In the genomic region with DNA sequence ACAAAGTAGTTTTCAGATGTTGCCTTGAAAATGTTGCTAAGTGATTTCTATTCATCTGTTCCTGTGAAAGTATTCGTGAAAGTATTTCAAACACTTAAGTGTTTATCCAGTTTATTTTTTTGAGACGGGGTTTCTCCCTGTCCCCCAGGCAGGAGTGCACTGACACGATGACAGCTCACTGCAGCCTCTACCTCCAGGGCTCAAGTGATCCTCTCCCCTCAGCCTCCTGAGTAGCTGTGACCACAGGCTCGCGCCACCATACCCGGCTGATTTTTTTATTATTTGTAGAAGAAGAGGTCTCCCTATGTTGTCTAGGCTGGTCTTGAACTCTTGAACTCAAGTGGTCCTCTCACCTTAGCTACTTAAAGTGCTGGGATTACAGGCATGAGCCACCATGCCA, we compare ENCODE assay signal across 9 cellular contexts. TPM values are rescaled to one million over a fixed set of nuclear protein-coding genes. Genes with fewer than 3 reads are reported as not detected.
DNase-seq lines count a peak whose midpoint lies in the region; ATAC-seq and TF ChIP-seq lines count a peak whose summit lies in the region.
"Had no signal": no experiment of that assay in that cellular context is flagged by ENCODE, and none has a peak within 500 bp of the region (broad histone marks: within the 10 kb centered on the region; RNA-seq: fewer than 3 reads in every experiment).

No MANE protein-coding gene starts in this region.

- POLR2A ChIA-PET in HCT116 (lab: Charles Lee): interaction anchor here (0.7 kb wide), 1 partner anchor 71 kb away, joined by 3 read pairs; no protein-coding TSS in a partner anchor

- no peaks in the 10 kb centered on the region for H4K20me1 ChIP-seq in HCT116 (ENCODE audit: insufficient read depth)

- no TSS peak for BruUV-seq in HCT116 (replicated peaks; lab: Mats Ljungman, UMichigan)

- H3K4me3 ChIP-seq in HCT116 (replicated peaks in 1 of 2; ENCODE audit: low read depth in 1 of 2, low read length in 2 of 2) (peak overlapping the region in 1 of 2 experiments; percentile 87; a peak in 3 of 4 replicates), SK-N-MC (peak overlapping the region; percentile 84), esophagus squamous epithelium (peak overlapping the region in 3 of 4 donors; percentile 84 to 97 (median 88)), sigmoid colon (peak overlapping the region in 3 of 4 donors; percentile 63 to 96 (median 65))

- TF ChIP-seq RAD21 in HCT116 (IDR thresholded peaks at IDR 0.05; ENCODE audit: low read depth): no peak

- TF ChIP-seq EP300 in sigmoid colon (IDR thresholded peaks at IDR 0.05): no peak

- no peaks in the 10 kb centered on the region for H3K36me3 ChIP-seq in HCT116 (ENCODE audit: control insufficient read depth in 1 of 2, insufficient read depth in 2 of 2, low read length in 2 of 2)
- H3K36me3 ChIP-seq in SK-N-MC (ENCODE audit: insufficient read depth, low read length): peaks cover 3% of the 10 kb centered on the region; the same call in 1 of the 2 replicates
- peaks cover 0 to 4% (median 0%) of the 10 kb centered on the region in 3 donors for H3K36me3 ChIP-seq in esophagus squamous epithelium
- H3K36me3 ChIP-seq in sigmoid colon: no peaks in the 10 kb centered on the region

- peak overlapping the region; percentile 78 for H3K4me2 ChIP-seq in HCT116 (ENCODE audit: low read length)

- H3K9ac ChIP-seq in HCT116 (ENCODE audit: low read length) (no peak overlapping the region), SK-N-MC (ENCODE audit: insufficient read length) (peak overlapping the region; percentile 93)

- TF ChIP-seq POLR2A in HCT116 (IDR thresholded peaks at IDR 0.05; ENCODE audit: borderline replicate concordance, extremely low read depth, insufficient read depth, insufficient read length): no peak
- no peak for TF ChIP-seq POLR2A in esophagus squamous epithelium (IDR thresholded peaks at IDR 0.05)
- no peak for TF ChIP-seq POLR2A in sigmoid colon (IDR thresholded peaks at IDR 0.05)

- H3K9me2 ChIP-seq in HCT116 (ENCODE audit: insufficient read depth): no peaks in the 10 kb centered on the region

- RAD21 ChIA-PET in HCT116 (lab: Charles Lee; ENCODE audit: low non-redundant PET in 1 of 2, low total read pairs in 2 of 2, uncharacterized antibody in 2 of 2, unreplicated experiment in 2 of 2): no interaction called here

- no peak overlapping the region for H2AFZ ChIP-seq in HCT116 (ENCODE audit: low read depth, low read length, poor library complexity, severe bottlenecking)

- peaks cover 8 to 14% of the 10 kb centered on the region in 2 experiments; a peak in 3 of 4 replicates for H3K4me1 ChIP-seq in HCT116 (ENCODE audit: control insufficient read depth in 1 of 2, insufficient read depth in 2 of 2, low read length in 2 of 2)
- H3K4me1 ChIP-seq in esophagus squamous epithelium: peaks cover 0 to 52% (median 11%) of the 10 kb centered on the region in 3 donors
- H3K4me1 ChIP-seq in sigmoid colon: peaks cover 0 to 60% (median 46%) of the 10 kb centered on the region in 4 donors

- H3K9me3 ChIP-seq in HCT116 (ENCODE audit: control insufficient read depth in 1 of 2, insufficient read depth in 1 of 2, low read depth in 1 of 2, low read length in 2 of 2): no peaks in the 10 kb centered on the region
- H3K9me3 ChIP-seq in SK-N-MC (ENCODE audit: low read depth, low read length): no peaks in the 10 kb centered on the region
- no peaks in the 10 kb centered on the region for H3K9me3 ChIP-seq in esophagus squamous epithelium
- no peaks in the 10 kb centered on the region for H3K9me3 ChIP-seq in sigmoid colon

- DNase-seq in HCT116 (ENCODE audit: low read depth, low spot score): no peak
- no peak for DNase-seq in SK-N-MC (ENCODE audit: low read depth, low spot score)
- DNase-seq in esophagus squamous epithelium (lab: John Stamatoyannopoulos, UW): no peak
- DNase-seq in sigmoid colon: no peak
- DNase-seq in dedifferentiated amniotic fluid mesenchymal stem cell (ENCODE audit: extremely low spot score): no peak
- DNase-seq in hypothalamus (lab: John Stamatoyannopoulos, UW): no peak
- DNase-seq in head of caudate nucleus: no peak
- no peak for DNase-seq in NCI-H1694 (lab: John Stamatoyannopoulos, UW)
- DNase-seq: NCI-H2081 had no signal

- H3K27ac ChIP-seq in HCT116 (ENCODE audit: low read depth, low read length) (no peak overlapping the region), SK-N-MC (no peak overlapping the region), esophagus squamous epithelium (peak overlapping the region in 3 of 4 donors; percentile 95 to 99 (median 98)), sigmoid colon (peak overlapping the region; percentile 91 to 98 (median 96))

- no peak for ATAC-seq in HCT116

- H3K27me3 ChIP-seq in HCT116 (ENCODE audit: insufficient read depth, low read length): no peaks in the 10 kb centered on the region
- H3K27me3 ChIP-seq in esophagus squamous epithelium: no peaks in the 10 kb centered on the region
- no peaks in the 10 kb centered on the region for H3K27me3 ChIP-seq in sigmoid colon

- H3K79me2 ChIP-seq in HCT116 (ENCODE audit: insufficient read depth, low read length): peaks cover 60% of the 10 kb centered on the region

- CTCF ChIA-PET in HCT116 (lab: Charles Lee): interaction anchor here (1.2 kb wide), 1 partner anchor 25 kb away, joined by 3 read pairs; no protein-coding TSS in a partner anchor

- TF ChIP-seq CTCF in HCT116 (IDR thresholded peaks at IDR 0.05 in 2 of 3, conservative IDR thresholded peaks at IDR 0.05 in 1 of 3; ENCODE audit: borderline replicate concordance in 1 of 3, insufficient read depth in 1 of 3, low read depth in 2 of 3, low read length in 2 of 3) (no peak), esophagus squamous epithelium (IDR thresholded peaks at IDR 0.05) (no peak), sigmoid colon (IDR thresholded peaks at IDR 0.05) (no peak)

- 64 to 69% methylated on average over 6 of the region's 6 CpGs for WGBS in esophagus squamous epithelium, 2 donors
- 86 to 91% methylated on average over 6 of the region's 6 CpGs for WGBS in sigmoid colon, 2 donors

- intact Hi-C loops in HCT116 (cut with micrococcal nuclease): loop anchor here (2.0 kb wide), 1 partner anchor 113 kb away; a partner anchor contains a TSS
- intact Hi-C loops in esophagus squamous epithelium (cut with DNase I): no loop called here
- intact Hi-C loops in sigmoid colon (cut with DNase I): no loop called here
- intact Hi-C loops in head of caudate nucleus (cut with DNase I): loop anchor here (2.0 kb wide), 1 partner anchor 207 kb away; a partner anchor contains a TSS

TF ChIP-seq in HCT116, 20 proteins besides CTCF, POLR2A, EP300 and RAD21:
- TF ChIP-seq ELF1 (IDR thresholded peaks at IDR 0.05; ENCODE audit: borderline replicate concordance, low read depth): no peak
- TF ChIP-seq ZNF274 (IDR thresholded peaks at IDR 0.05; ENCODE audit: low read depth, low read length): no peak
- TF ChIP-seq CEBPB (IDR thresholded peaks at IDR 0.05; ENCODE audit: low read depth): no peak
- TF ChIP-seq CBX3 (IDR thresholded peaks at IDR 0.05; ENCODE audit: low read depth): no peak
- TF ChIP-seq EZH2phosphoT487 (IDR thresholded peaks at IDR 0.05; ENCODE audit: borderline replicate concordance): no peak
- TF ChIP-seq EGR1 (IDR thresholded peaks at IDR 0.05; ENCODE audit: low read depth): no peak
- TF ChIP-seq, protein P1, sequence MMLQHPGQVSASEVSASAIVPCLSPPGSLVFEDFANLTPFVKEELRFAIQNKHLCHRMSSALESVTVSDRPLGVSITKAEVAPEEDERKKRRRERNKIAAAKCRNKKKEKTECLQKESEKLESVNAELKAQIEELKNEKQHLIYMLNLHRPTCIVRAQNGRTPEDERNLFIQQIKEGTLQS (IDR thresholded peaks at IDR 0.05): no peak
- no peak for TF ChIP-seq ZFX (IDR thresholded peaks at IDR 0.05)
- TF ChIP-seq, protein P2, sequence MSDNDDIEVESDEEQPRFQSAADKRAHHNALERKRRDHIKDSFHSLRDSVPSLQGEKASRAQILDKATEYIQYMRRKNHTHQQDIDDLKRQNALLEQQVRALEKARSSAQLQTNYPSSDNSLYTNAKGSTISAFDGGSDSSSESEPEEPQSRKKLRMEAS (IDR thresholded peaks at IDR 0.05): no peak
- TF ChIP-seq SIN3A (IDR thresholded peaks at IDR 0.05; ENCODE audit: low read depth): no peak
- TF ChIP-seq, protein P3, sequence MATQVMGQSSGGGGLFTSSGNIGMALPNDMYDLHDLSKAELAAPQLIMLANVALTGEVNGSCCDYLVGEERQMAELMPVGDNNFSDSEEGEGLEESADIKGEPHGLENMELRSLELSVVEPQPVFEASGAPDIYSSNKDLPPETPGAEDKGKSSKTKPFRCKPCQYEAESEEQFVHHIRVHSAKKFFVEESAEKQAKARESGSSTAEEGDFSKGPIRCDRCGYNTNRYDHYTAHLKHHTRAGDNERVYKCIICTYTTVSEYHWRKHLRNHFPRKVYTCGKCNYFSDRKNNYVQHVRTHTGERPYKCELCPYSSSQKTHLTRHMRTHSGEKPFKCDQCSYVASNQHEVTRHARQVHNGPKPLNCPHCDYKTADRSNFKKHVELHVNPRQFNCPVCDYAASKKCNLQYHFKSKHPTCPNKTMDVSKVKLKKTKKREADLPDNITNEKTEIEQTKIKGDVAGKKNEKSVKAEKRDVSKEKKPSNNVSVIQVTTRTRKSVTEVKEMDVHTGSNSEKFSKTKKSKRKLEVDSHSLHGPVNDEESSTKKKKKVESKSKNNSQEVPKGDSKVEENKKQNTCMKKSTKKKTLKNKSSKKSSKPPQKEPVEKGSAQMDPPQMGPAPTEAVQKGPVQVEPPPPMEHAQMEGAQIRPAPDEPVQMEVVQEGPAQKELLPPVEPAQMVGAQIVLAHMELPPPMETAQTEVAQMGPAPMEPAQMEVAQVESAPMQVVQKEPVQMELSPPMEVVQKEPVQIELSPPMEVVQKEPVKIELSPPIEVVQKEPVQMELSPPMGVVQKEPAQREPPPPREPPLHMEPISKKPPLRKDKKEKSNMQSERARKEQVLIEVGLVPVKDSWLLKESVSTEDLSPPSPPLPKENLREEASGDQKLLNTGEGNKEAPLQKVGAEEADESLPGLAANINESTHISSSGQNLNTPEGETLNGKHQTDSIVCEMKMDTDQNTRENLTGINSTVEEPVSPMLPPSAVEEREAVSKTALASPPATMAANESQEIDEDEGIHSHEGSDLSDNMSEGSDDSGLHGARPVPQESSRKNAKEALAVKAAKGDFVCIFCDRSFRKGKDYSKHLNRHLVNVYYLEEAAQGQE (IDR thresholded peaks at IDR 0.05; ENCODE audit: low read depth): no peak
- no peak for TF ChIP-seq YY1 (IDR thresholded peaks at IDR 0.05; ENCODE audit: extremely low read depth, insufficient replicate concordance, low read depth, low read length)

RNA-seq across cellular contexts. Expression of a gene that starts 1.7 kb away (rescaled TPM):
- 25.3 TPM for total RNA-seq in HCT116 (2021; ENCODE audit: unreplicated experiment)
- polyA plus RNA-seq in HCT116 (2012): 18.0 and 21.3 TPM in 2 replicates
- 10 to 100 TPM in 3 of 4 donors, 1 to 10 TPM in 1; 6.7 to 26.7 (median 11.7) TPM for total RNA-seq in esophagus squamous epithelium
- total RNA-seq in sigmoid colon: 10 to 100 TPM; 38.6 to 54.3 (median 49.1) TPM
- 1 to 10 TPM in 2 of 3 donors, under 1 TPM in 1; 0.92 to 8.2 (median 5.4) TPM for polyA plus RNA-seq in sigmoid colon

Comparison
In these comparisons a context has a peak if more than half of its experiments do, and no peak if none do; other contexts are left out.
1. H3K27ac ChIP-seq: peak in esophagus squamous epithelium (3 of 4) and sigmoid colon (4 of 4); none in HCT116 (single experiment) and SK-N-MC (single experiment).
2. intact Hi-C loops: an anchor here in HCT116 (2.0 kb wide) and head of caudate nucleus (2.0 kb wide); none called in esophagus squamous epithelium and sigmoid colon.